In genomic region chr7:14714161-14714728, GRCh38 we compare ENCODE assay signal across 3 cellular contexts.
TF ChIP-seq lines count a peak whose summit lies in the region.

No MANE protein-coding gene starts in this region.

TF ChIP-seq in liver, 16 proteins besides CTCF, POLR2A, EP300 and RAD21 (continued from another document):
- TF ChIP-seq, protein P1, sequence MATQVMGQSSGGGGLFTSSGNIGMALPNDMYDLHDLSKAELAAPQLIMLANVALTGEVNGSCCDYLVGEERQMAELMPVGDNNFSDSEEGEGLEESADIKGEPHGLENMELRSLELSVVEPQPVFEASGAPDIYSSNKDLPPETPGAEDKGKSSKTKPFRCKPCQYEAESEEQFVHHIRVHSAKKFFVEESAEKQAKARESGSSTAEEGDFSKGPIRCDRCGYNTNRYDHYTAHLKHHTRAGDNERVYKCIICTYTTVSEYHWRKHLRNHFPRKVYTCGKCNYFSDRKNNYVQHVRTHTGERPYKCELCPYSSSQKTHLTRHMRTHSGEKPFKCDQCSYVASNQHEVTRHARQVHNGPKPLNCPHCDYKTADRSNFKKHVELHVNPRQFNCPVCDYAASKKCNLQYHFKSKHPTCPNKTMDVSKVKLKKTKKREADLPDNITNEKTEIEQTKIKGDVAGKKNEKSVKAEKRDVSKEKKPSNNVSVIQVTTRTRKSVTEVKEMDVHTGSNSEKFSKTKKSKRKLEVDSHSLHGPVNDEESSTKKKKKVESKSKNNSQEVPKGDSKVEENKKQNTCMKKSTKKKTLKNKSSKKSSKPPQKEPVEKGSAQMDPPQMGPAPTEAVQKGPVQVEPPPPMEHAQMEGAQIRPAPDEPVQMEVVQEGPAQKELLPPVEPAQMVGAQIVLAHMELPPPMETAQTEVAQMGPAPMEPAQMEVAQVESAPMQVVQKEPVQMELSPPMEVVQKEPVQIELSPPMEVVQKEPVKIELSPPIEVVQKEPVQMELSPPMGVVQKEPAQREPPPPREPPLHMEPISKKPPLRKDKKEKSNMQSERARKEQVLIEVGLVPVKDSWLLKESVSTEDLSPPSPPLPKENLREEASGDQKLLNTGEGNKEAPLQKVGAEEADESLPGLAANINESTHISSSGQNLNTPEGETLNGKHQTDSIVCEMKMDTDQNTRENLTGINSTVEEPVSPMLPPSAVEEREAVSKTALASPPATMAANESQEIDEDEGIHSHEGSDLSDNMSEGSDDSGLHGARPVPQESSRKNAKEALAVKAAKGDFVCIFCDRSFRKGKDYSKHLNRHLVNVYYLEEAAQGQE (IDR thresholded peaks at IDR 0.05): no peak
- TF ChIP-seq NR2F2 (IDR thresholded peaks at IDR 0.05): no peak
- TF ChIP-seq FOXA1 (IDR thresholded peaks at IDR 0.05): no peak
- no peak for TF ChIP-seq ATF3 (IDR thresholded peaks at IDR 0.05)
- no peak for TF ChIP-seq FOXA2 (IDR thresholded peaks at IDR 0.05)
- peak; percentile 45 for TF ChIP-seq SP1 (IDR thresholded peaks at IDR 0.05)
- TF ChIP-seq TAF1 (conservative IDR thresholded peaks at IDR 0.05): no peak
- TF ChIP-seq, protein P2, sequence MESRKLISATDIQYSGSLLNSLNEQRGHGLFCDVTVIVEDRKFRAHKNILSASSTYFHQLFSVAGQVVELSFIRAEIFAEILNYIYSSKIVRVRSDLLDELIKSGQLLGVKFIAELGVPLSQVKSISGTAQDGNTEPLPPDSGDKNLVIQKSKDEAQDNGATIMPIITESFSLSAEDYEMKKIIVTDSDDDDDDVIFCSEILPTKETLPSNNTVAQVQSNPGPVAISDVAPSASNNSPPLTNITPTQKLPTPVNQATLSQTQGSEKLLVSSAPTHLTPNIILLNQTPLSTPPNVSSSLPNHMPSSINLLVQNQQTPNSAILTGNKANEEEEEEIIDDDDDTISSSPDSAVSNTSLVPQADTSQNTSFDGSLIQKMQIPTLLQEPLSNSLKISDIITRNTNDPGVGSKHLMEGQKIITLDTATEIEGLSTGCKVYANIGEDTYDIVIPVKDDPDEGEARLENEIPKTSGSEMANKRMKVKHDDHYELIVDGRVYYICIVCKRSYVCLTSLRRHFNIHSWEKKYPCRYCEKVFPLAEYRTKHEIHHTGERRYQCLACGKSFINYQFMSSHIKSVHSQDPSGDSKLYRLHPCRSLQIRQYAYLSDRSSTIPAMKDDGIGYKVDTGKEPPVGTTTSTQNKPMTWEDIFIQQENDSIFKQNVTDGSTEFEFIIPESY (IDR thresholded peaks at IDR 0.05): no peak
- TF ChIP-seq, protein P3, sequence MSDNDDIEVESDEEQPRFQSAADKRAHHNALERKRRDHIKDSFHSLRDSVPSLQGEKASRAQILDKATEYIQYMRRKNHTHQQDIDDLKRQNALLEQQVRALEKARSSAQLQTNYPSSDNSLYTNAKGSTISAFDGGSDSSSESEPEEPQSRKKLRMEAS (IDR thresholded peaks at IDR 0.05): no peak
- TF ChIP-seq HNF4A (conservative IDR thresholded peaks at IDR 0.05): peak; percentile 64 to 75
- TF ChIP-seq HNF4G (IDR thresholded peaks at IDR 0.05): no peak
- peak; percentile 75 to 77 for TF ChIP-seq RXRA (IDR thresholded peaks at IDR 0.05)

TF ChIP-seq in HepG2, 621 proteins besides CTCF, POLR2A, EP300 and RAD21 (continued from another document and continues in another):
- TF ChIP-seq, protein P4, sequence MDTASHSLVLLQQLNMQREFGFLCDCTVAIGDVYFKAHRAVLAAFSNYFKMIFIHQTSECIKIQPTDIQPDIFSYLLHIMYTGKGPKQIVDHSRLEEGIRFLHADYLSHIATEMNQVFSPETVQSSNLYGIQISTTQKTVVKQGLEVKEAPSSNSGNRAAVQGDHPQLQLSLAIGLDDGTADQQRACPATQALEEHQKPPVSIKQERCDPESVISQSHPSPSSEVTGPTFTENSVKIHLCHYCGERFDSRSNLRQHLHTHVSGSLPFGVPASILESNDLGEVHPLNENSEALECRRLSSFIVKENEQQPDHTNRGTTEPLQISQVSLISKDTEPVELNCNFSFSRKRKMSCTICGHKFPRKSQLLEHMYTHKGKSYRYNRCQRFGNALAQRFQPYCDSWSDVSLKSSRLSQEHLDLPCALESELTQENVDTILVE (CRISPR knock-in tag; IDR thresholded peaks at IDR 0.05): no peak
- no peak for TF ChIP-seq AFF4 (CRISPR knock-in tag; IDR thresholded peaks at IDR 0.05)
- TF ChIP-seq SATB2 (CRISPR knock-in tag; IDR thresholded peaks at IDR 0.05): no peak
- no peak for TF ChIP-seq CHD2 (IDR thresholded peaks at IDR 0.05; ENCODE audit: low read depth, low read length)
- no peak for TF ChIP-seq ETV5 (CRISPR knock-in tag; IDR thresholded peaks at IDR 0.05; ENCODE audit: borderline replicate concordance)
- TF ChIP-seq DR1 (CRISPR knock-in tag; IDR thresholded peaks at IDR 0.05): no peak
- TF ChIP-seq, protein P5, sequence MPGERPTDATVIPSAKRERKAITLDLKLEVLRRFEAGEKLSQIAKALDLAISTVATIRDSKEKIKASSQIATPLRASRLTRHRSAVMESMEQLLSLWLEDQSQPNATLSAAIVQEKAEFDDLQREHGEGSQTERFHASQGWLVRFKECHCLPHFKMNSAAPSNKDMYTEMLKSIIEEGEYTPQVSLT (CRISPR knock-in tag; IDR thresholded peaks at IDR 0.05; ENCODE audit: borderline replicate concordance, low read depth): no peak
- no peak for TF ChIP-seq ZNF225 (CRISPR knock-in tag; IDR thresholded peaks at IDR 0.05)
- TF ChIP-seq NFIC (IDR thresholded peaks at IDR 0.05; ENCODE audit: low read length): no peak
- no peak for TF ChIP-seq ATF2 (CRISPR knock-in tag; IDR thresholded peaks at IDR 0.05)
- TF ChIP-seq IKZF5 (CRISPR knock-in tag; IDR thresholded peaks at IDR 0.05): no peak
- no peak for TF ChIP-seq MYC (CRISPR knock-in tag; IDR thresholded peaks at IDR 0.05; ENCODE audit: borderline replicate concordance)
- TF ChIP-seq ZNF343 (CRISPR knock-in tag; IDR thresholded peaks at IDR 0.05): no peak
- no peak for TF ChIP-seq SMAD9 (CRISPR knock-in tag; IDR thresholded peaks at IDR 0.05)
- TF ChIP-seq ZFP1 (CRISPR knock-in tag; IDR thresholded peaks at IDR 0.05): no peak

TF ChIP-seq in GM23338, 12 proteins besides CTCF, POLR2A, EP300 and RAD21 (continued from another document):
- TF ChIP-seq, protein P6, sequence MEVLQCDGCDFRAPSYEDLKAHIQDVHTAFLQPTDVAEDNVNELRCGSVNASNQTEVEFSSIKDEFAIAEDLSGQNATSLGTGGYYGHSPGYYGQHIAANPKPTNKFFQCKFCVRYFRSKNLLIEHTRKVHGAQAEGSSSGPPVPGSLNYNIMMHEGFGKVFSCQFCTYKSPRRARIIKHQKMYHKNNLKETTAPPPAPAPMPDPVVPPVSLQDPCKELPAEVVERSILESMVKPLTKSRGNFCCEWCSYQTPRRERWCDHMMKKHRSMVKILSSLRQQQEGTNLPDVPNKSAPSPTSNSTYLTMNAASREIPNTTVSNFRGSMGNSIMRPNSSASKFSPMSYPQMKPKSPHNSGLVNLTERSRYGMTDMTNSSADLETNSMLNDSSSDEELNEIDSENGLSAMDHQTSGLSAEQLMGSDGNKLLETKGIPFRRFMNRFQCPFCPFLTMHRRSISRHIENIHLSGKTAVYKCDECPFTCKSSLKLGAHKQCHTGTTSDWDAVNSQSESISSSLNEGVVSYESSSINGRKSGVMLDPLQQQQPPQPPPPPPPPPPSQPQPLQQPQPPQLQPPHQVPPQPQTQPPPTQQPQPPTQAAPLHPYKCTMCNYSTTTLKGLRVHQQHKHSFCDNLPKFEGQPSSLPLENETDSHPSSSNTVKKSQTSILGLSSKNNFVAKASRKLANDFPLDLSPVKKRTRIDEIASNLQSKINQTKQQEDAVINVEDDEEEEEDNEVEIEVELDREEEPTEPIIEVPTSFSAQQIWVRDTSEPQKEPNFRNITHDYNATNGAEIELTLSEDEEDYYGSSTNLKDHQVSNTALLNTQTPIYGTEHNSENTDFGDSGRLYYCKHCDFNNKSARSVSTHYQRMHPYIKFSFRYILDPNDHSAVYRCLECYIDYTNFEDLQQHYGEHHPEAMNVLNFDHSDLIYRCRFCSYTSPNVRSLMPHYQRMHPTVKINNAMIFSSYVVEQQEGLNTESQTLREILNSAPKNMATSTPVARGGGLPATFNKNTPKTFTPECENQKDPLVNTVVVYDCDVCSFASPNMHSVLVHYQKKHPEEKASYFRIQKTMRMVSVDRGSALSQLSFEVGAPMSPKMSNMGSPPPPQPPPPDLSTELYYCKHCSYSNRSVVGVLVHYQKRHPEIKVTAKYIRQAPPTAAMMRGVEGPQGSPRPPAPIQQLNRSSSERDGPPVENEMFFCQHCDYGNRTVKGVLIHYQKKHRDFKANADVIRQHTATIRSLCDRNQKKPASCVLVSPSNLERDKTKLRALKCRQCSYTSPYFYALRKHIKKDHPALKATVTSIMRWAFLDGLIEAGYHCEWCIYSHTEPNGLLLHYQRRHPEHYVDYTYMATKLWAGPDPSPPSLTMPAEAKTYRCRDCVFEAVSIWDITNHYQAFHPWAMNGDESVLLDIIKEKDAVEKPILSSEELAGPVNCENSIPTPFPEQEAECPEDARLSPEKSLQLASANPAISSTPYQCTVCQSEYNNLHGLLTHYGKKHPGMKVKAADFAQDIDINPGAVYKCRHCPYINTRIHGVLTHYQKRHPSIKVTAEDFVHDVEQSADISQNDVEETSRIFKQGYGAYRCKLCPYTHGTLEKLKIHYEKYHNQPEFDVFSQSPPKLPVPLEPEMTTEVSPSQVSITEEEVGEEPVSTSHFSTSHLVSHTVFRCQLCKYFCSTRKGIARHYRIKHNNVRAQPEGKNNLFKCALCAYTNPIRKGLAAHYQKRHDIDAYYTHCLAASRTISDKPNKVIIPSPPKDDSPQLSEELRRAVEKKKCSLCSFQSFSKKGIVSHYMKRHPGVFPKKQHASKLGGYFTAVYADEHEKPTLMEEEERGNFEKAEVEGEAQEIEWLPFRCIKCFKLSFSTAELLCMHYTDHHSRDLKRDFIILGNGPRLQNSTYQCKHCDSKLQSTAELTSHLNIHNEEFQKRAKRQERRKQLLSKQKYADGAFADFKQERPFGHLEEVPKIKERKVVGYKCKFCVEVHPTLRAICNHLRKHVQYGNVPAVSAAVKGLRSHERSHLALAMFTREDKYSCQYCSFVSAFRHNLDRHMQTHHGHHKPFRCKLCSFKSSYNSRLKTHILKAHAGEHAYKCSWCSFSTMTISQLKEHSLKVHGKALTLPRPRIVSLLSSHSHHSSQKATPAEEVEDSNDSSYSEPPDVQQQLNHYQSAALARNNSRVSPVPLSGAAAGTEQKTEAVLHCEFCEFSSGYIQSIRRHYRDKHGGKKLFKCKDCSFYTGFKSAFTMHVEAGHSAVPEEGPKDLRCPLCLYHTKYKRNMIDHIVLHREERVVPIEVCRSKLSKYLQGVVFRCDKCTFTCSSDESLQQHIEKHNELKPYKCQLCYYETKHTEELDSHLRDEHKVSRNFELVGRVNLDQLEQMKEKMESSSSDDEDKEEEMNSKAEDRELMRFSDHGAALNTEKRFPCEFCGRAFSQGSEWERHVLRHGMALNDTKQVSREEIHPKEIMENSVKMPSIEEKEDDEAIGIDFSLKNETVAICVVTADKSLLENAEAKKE (CRISPR knock-in tag; IDR thresholded peaks at IDR 0.05): no peak
- TF ChIP-seq EZH2 (IDR thresholded peaks at IDR 0.05; ENCODE audit: low read depth, unreplicated experiment) (no peak), STAT1 (IDR thresholded peaks at IDR 0.05; ENCODE audit: unreplicated experiment) (no peak), CREB1 (CRISPR knock-in tag; IDR thresholded peaks at IDR 0.05; ENCODE audit: low read depth) (no peak)
- TF ChIP-seq, protein P1 (IDR thresholded peaks at IDR 0.05; ENCODE audit: unreplicated experiment): no peak
TF ChIP-seq in GM23338: peak in this region for 0.
